7 cellular contexts compared by ENCODE assay signal in genomic region chr10:59155556-59155955, GRCh38. TPM values are rescaled to one million over a fixed set of nuclear protein-coding genes. Genes with fewer than 3 reads are reported as not detected.
"Had no signal": no experiment of that assay in that cellular context is flagged by ENCODE, and none has a peak within 500 bp of the region (broad histone marks: within the 10 kb centered on the region; RNA-seq: fewer than 3 reads in every experiment).

No MANE protein-coding gene starts in this region.

- H3K4me2 ChIP-seq: KMS-11 had no signal

- H3K9ac ChIP-seq: KMS-11 had no signal

- H3K4me3 ChIP-seq: K562 had no signal

- DNase-seq: IMR-90, KBM-7, KG1 had no signal

- H3K27ac ChIP-seq: HL-60, KMS-11 had no signal

RNA-seq across cellular contexts. Expression of gene PHYHIPL, which starts 20.9 kb away (rescaled TPM):
- polyA plus RNA-seq: IgD-negative memory B cell, IMR-90, K562 had no signal
